ENCODE assay signal across 8 cellular contexts in the genomic region with DNA sequence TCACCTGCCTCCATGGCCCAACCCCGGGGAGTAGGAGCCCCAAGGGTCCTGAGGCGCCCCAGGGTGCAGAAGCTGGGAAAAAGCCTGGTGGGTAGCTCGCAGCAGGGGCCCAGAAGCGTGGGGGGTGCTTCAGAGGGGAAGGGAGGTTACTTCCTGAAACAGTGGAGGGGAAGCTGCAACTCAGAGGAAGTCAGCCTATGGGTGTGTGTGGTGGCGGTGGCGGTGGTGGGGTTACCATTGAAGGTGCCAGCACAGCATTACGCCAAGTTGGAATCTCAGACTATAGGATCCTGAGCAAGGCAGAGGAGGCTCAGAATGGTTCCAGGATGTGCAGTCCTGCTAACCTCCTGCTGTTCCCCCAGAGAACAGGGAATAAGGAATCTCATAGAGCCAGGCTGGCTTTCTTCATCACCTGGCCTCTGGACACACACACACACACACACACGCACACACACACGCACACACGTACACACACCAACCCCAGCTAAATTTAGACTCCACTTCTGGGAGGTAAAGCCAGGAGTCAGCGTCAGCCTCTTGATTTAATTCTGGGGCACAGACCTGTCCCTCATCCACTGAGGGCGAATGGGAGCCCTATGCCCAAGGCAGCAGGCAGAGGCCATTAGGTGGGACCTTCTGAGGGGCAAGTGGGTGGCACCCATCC. TPM values are rescaled to one million over a fixed set of nuclear protein-coding genes. Genes with fewer than 3 reads are reported as not detected.
DNase-seq lines count a peak whose midpoint lies in the region; ATAC-seq, FAIRE-seq and TF ChIP-seq lines count a peak whose summit lies in the region.

No MANE protein-coding gene starts in this region.

- peaks cover 32% of the 10 kb centered on the region for H3K79me2 ChIP-seq in Karpas-422 (ENCODE audit: low read length)
- H3K79me2 ChIP-seq in mesendoderm (ENCODE audit: control insufficient read depth, insufficient read depth, low read length) = peaks cover 8% of the 10 kb centered on the region

- peaks cover 33% of the 10 kb centered on the region for H3K4me1 Mint-ChIP-seq in activated CD4-positive, alpha-beta T cell treated with anti-CD3 and anti-CD28 coated beads, Interleukin-2, amount 10 ng/mL, durations not matched to agents 24 days and 14 days

- H3K9me2 ChIP-seq in Karpas-422 (replicated peaks; ENCODE audit: insufficient read depth, low read length) = no peaks in the 10 kb centered on the region

- no CpG with 5 or more reads among the region's 12 CpGs for WGBS in mesendoderm (ENCODE audit: extremely low coverage, insufficient coverage, low lambda C conversion rate)

- H3K27me3 Mint-ChIP-seq in activated CD4-positive, alpha-beta T cell treated with anti-CD3 and anti-CD28 coated beads, Interleukin-2, amount 10 ng/mL, durations not matched to agents 24 days and 14 days = no peaks in the 10 kb centered on the region

- TF ChIP-seq POLR2A in GM12892 (IDR thresholded peaks at IDR 0.05; ENCODE audit: low read depth, low read length) = peak; percentile 58

- intact Hi-C loops in activated CD4-positive, alpha-beta T cell treated with anti-CD3 and anti-CD28 coated beads, Interleukin-2, amount 10 ng/mL, durations not matched to agents 24 days and 14 days (cut with micrococcal nuclease) = loop anchor here (2.0 kb wide), 1 partner anchor 42 kb away; a partner anchor contains a TSS

- no peaks in the 10 kb centered on the region for H3K9me3 Mint-ChIP-seq in activated CD4-positive, alpha-beta T cell treated with anti-CD3 and anti-CD28 coated beads, Interleukin-2, amount 10 ng/mL, durations not matched to agents 24 days and 14 days

- no peak overlapping the region for H2BK5ac ChIP-seq in mesendoderm (ENCODE audit: low read length)

- ATAC-seq in HG02870 (IDR thresholded peaks at IDR 0.05; ENCODE audit: unreplicated experiment) = no peak

- peaks cover 14% of the 10 kb centered on the region for H3K79me1 ChIP-seq in mesendoderm (ENCODE audit: low read length)

- H3K4me3 ChIP-seq in Karpas-422 (ENCODE audit: low read length) = peak overlapping the region; percentile 78
- peak overlapping the region; percentile 85 for H3K4me3 ChIP-seq in mesendoderm (ENCODE audit: low read length)

- H2AFZ ChIP-seq in Karpas-422 (ENCODE audit: low read length) = no peak overlapping the region

- H3K27me3 ChIP-seq in Karpas-422 (ENCODE audit: low read length) = no peaks in the 10 kb centered on the region
- no peaks in the 10 kb centered on the region for H3K27me3 ChIP-seq in mesendoderm (ENCODE audit: insufficient read depth, low read length, poor library complexity)

- H3K18ac ChIP-seq in mesendoderm (ENCODE audit: low read length) = peak overlapping the region; percentile 97

- H3K4me2 ChIP-seq in Karpas-422 (ENCODE audit: low read depth, low read length, poor library complexity, severe bottlenecking) (peak overlapping the region; percentile 98), mesendoderm (ENCODE audit: low read length) (peak overlapping the region; percentile 95)

- H4K8ac ChIP-seq in mesendoderm (ENCODE audit: low read depth, low read length) = no peak overlapping the region

- DNase-seq in GM12892 (ENCODE audit: insufficient read length) (peak; percentile 76), Karpas-422 (peak; percentile 93), dermis microvascular lymphatic vessel endothelial cell (ENCODE audit: low read depth in 2 of 2) (peak; percentile 36 to 53), mesendoderm (no peak), LoVo (ENCODE audit: low spot score) (no peak)
- DNase-seq in activated CD4-positive, alpha-beta T cell treated with anti-CD3 and anti-CD28 coated beads, Interleukin-2, amount 10 ng/mL, durations not matched to agents 24 days and 14 days = peak; percentile 93
- DNase-seq in stimulated activated CD8-positive, alpha-beta memory T cell treated with anti-CD3 and anti-CD28 coated beads, Interleukin-4, amount 100 ng/mL, for 24 hours (ENCODE audit: low read depth) = peak; percentile 68

- H2BK120ac ChIP-seq in mesendoderm (ENCODE audit: low read depth, low read length) = no peak overlapping the region

- no peak overlapping the region for H3K4ac ChIP-seq in mesendoderm (ENCODE audit: low read depth, low read length)

- H2BK15ac ChIP-seq in mesendoderm (replicated peaks; ENCODE audit: low read depth) = no peak overlapping the region

- H4K20me1 ChIP-seq in Karpas-422 (ENCODE audit: insufficient read depth, low read depth, low read length) = no peaks in the 10 kb centered on the region

- H3K36me3 Mint-ChIP-seq in activated CD4-positive, alpha-beta T cell treated with anti-CD3 and anti-CD28 coated beads, Interleukin-2, amount 10 ng/mL, durations not matched to agents 24 days and 14 days (ENCODE audit: low read depth) = peaks cover 58% of the 10 kb centered on the region

- H3K36me3 ChIP-seq in Karpas-422 (ENCODE audit: insufficient read depth, low read length) (peaks cover 17% of the 10 kb centered on the region), mesendoderm (ENCODE audit: control insufficient read depth, insufficient read depth, low read length) (peaks cover 7% of the 10 kb centered on the region)

- no peak overlapping the region for H4K5ac ChIP-seq in mesendoderm (ENCODE audit: low read length)

- no peak overlapping the region for H2AK5ac ChIP-seq in mesendoderm (ENCODE audit: low read length)

- no peak for FAIRE-seq in GM12892 (lab: Jason Lieb, UNC)

- H3K4me3 Mint-ChIP-seq in activated CD4-positive, alpha-beta T cell treated with anti-CD3 and anti-CD28 coated beads, Interleukin-2, amount 10 ng/mL, durations not matched to agents 24 days and 14 days = peak overlapping the region; percentile 96

- H3K27ac ChIP-seq in Karpas-422 (ENCODE audit: low read length) (peak overlapping the region; percentile 96), mesendoderm (ENCODE audit: low read depth, low read length) (no peak overlapping the region)

- H3K9me3 ChIP-seq in Karpas-422 (ENCODE audit: low read length) = no peaks in the 10 kb centered on the region

- H3K27ac Mint-ChIP-seq in activated CD4-positive, alpha-beta T cell treated with anti-CD3 and anti-CD28 coated beads, Interleukin-2, amount 10 ng/mL, durations not matched to agents 24 days and 14 days = peak overlapping the region; percentile 96

- peak overlapping the region; percentile 97 for H3K56ac ChIP-seq in mesendoderm (ENCODE audit: low read length)

- H3K9ac ChIP-seq in Karpas-422 (ENCODE audit: low read length) (peak overlapping the region; percentile 94), mesendoderm (ENCODE audit: low read length) (peak overlapping the region; percentile 96)

- peak overlapping the region; percentile 15 for H3K23ac ChIP-seq in mesendoderm (ENCODE audit: low read length)

- H3K4me1 ChIP-seq in Karpas-422 (ENCODE audit: low read length) = peaks cover 37% of the 10 kb centered on the region
- H3K4me1 ChIP-seq in mesendoderm (ENCODE audit: control insufficient read depth, low read depth, low read length) = no peaks in the 10 kb centered on the region

RNA-seq across cellular contexts. Expression of a gene that starts 1.3 kb away (rescaled TPM):
- polyA plus RNA-seq in GM12892 (2012; ENCODE audit: missing spikeins) = 35.2 TPM
- total RNA-seq in Karpas-422 (2014; rRNA removed; shearing (Covaris generic); ENCODE audit: low replicate concordance) = 39.6 and 65.2 TPM in 2 replicates
- 128 and 130 TPM in 2 replicates for total RNA-seq in activated CD4-positive, alpha-beta T cell treated with anti-CD3 and anti-CD28 coated beads, Interleukin-2, amount 10 ng/mL, durations not matched to agents 24 days and 14 days
- total RNA-seq in dermis microvascular lymphatic vessel endothelial cell = 6.7 and 13.9 TPM in 2 replicates
- polyA plus RNA-seq in mesendoderm (2013, experiment 1 of 2) = 32.3 TPM
- polyA plus RNA-seq in mesendoderm (2013, experiment 2 of 2) = 29.1 TPM

RNA-seq across cellular contexts. Expression of a gene that starts 13.1 kb away (rescaled TPM):
- polyA plus RNA-seq in GM12892 (2012; ENCODE audit: missing spikeins) = 36.9 TPM
- 27.9 and 28.3 TPM in 2 replicates for total RNA-seq in Karpas-422 (2014; rRNA removed; shearing (Covaris generic); ENCODE audit: low replicate concordance)
- 72.4 and 76.8 TPM in 2 replicates for total RNA-seq in activated CD4-positive, alpha-beta T cell treated with anti-CD3 and anti-CD28 coated beads, Interleukin-2, amount 10 ng/mL, durations not matched to agents 24 days and 14 days
- 2.3 and 3.3 TPM in 2 replicates for total RNA-seq in dermis microvascular lymphatic vessel endothelial cell
- 15.4 TPM for polyA plus RNA-seq in mesendoderm (2013, experiment 1 of 2)
- polyA plus RNA-seq in mesendoderm (2013, experiment 2 of 2) = 14.7 TPM

RNA-seq across cellular contexts. Expression of a gene that starts 18.1 kb away (rescaled TPM):
- 53.2 TPM for polyA plus RNA-seq in GM12892 (2012; ENCODE audit: missing spikeins)
- 27.1 and 59.5 TPM in 2 replicates for total RNA-seq in Karpas-422 (2014; rRNA removed; shearing (Covaris generic); ENCODE audit: low replicate concordance)
- 71.6 and 78.2 TPM in 2 replicates for total RNA-seq in activated CD4-positive, alpha-beta T cell treated with anti-CD3 and anti-CD28 coated beads, Interleukin-2, amount 10 ng/mL, durations not matched to agents 24 days and 14 days
- total RNA-seq in dermis microvascular lymphatic vessel endothelial cell = 86.8 and 136 TPM in 2 replicates
- 162 TPM for polyA plus RNA-seq in mesendoderm (2013, experiment 1 of 2)
- 160 TPM for polyA plus RNA-seq in mesendoderm (2013, experiment 2 of 2)

RNA-seq across cellular contexts. Expression of a gene that starts 22.4 kb away (rescaled TPM):
- polyA plus RNA-seq in GM12892 (2012; ENCODE audit: missing spikeins) = 15.3 TPM
- total RNA-seq in Karpas-422 (2014; rRNA removed; shearing (Covaris generic); ENCODE audit: low replicate concordance) = 22.2 and 44.0 TPM in 2 replicates
- 8.3 and 9.7 TPM in 2 replicates for total RNA-seq in activated CD4-positive, alpha-beta T cell treated with anti-CD3 and anti-CD28 coated beads, Interleukin-2, amount 10 ng/mL, durations not matched to agents 24 days and 14 days
- 6.8 and 8.7 TPM in 2 replicates for total RNA-seq in dermis microvascular lymphatic vessel endothelial cell
- polyA plus RNA-seq in mesendoderm (2013, experiment 1 of 2) = 15.2 TPM
- polyA plus RNA-seq in mesendoderm (2013, experiment 2 of 2) = 13.7 TPM

RNA-seq across cellular contexts. Expression of a gene that starts 22.5 kb away (rescaled TPM):
- 16.1 TPM for polyA plus RNA-seq in GM12892 (2012; ENCODE audit: missing spikeins)
- 12.0 and 21.8 TPM in 2 replicates for total RNA-seq in Karpas-422 (2014; rRNA removed; shearing (Covaris generic); ENCODE audit: low replicate concordance)
- 68.8 and 69.0 TPM in 2 replicates for total RNA-seq in activated CD4-positive, alpha-beta T cell treated with anti-CD3 and anti-CD28 coated beads, Interleukin-2, amount 10 ng/mL, durations not matched to agents 24 days and 14 days
- 4.0 and 6.2 TPM in 2 replicates for total RNA-seq in dermis microvascular lymphatic vessel endothelial cell
- 15.9 TPM for polyA plus RNA-seq in mesendoderm (2013, experiment 1 of 2)
- 14.8 TPM for polyA plus RNA-seq in mesendoderm (2013, experiment 2 of 2)

Comparison
In these comparisons a context has a peak if more than half of its experiments do, and no peak if none do; other contexts are left out.
1. DNase-seq: peak in GM12892 (single experiment), Karpas-422 (single experiment), activated CD4-positive, alpha-beta T cell treated with anti-CD3 and anti-CD28 coated beads, Interleukin-2, amount 10 ng/mL, durations not matched to agents 24 days and 14 days (single experiment), dermis microvascular lymphatic vessel endothelial cell (2 of 2) and stimulated activated CD8-positive, alpha-beta memory T cell treated with anti-CD3 and anti-CD28 coated beads, Interleukin-4, amount 100 ng/mL, for 24 hours (single experiment); none in mesendoderm (single experiment) and LoVo (single experiment).